In genomic region chr20:38809942-38810341, GRCh38 we compare ENCODE assay signal across 23 cellular contexts. TPM values are rescaled to one million over a fixed set of nuclear protein-coding genes. Genes with fewer than 3 reads are reported as not detected.
DNase-seq lines count a peak whose midpoint lies in the region; ATAC-seq and TF ChIP-seq lines count a peak whose summit lies in the region.
"Had no signal": no experiment of that assay in that cellular context is flagged by ENCODE, and none has a peak within 500 bp of the region (broad histone marks: within the 10 kb centered on the region; RNA-seq: fewer than 3 reads in every experiment).

No MANE protein-coding gene starts in this region.

- no peaks in the 10 kb centered on the region for H3K9me3 ChIP-seq in CD4-positive, alpha-beta T cell (ENCODE audit: control insufficient read depth, low read length)
- H3K9me3 ChIP-seq: breast epithelium, HAP-1, spleen, tibial artery had no signal

- TF ChIP-seq CTCF in CD4-positive, alpha-beta T cell (IDR thresholded peaks at IDR 0.05) = no peak
- no peak for TF ChIP-seq CTCF in dorsolateral prefrontal cortex (IDR thresholded peaks at IDR 0.05 in 54 of 56, conservative IDR thresholded peaks at IDR 0.05 in 2 of 56; ENCODE audit: low read depth in 1 of 56, partially characterized antibody in 56 of 56)

- H3K27me3 Mint-ChIP-seq in CD4-positive, alpha-beta T cell = no peaks in the 10 kb centered on the region

- intact Hi-C loops in CD4-positive, alpha-beta T cell (cut with DNase I, micrococcal nuclease) = loop anchor here in 1 of 2 experiments (5.0 kb wide), 2 partner anchors 62 to 152 kb away; partner anchors contain the start of gene DHX35
- intact Hi-C loops in dorsolateral prefrontal cortex (cut with DNase I) = no loop called here

- peak overlapping the region in 6 of 59 donors; percentile 4 to 96 (median 84) for H3K4me3 ChIP-seq in dorsolateral prefrontal cortex
- H3K4me3 ChIP-seq: breast epithelium, HAP-1, neural progenitor cell, tibial artery had no signal

- CTCF ChIA-PET in CD4-positive, alpha-beta T cell (lab: Charles Lee) = interaction anchor here (1.6 kb wide), 1 partner anchor 17 kb away, joined by 3 read pairs; no protein-coding TSS in a partner anchor

- DNase-seq in NCI-H2171 treated with DMSO at 0.1 percent for 48 hours (lab: John Stamatoyannopoulos, UW) = peak; percentile 68
- DNase-seq in NCI-H2171 (lab: John Stamatoyannopoulos, UW) = no peak
- DNase-seq in CD4-positive, alpha-beta T cell = no peak
- peak; percentile 38 for DNase-seq in NCI-H524 treated with DMSO at 0.1 percent for 48 hours (lab: John Stamatoyannopoulos, UW)
- no peak for DNase-seq in dorsolateral prefrontal cortex
- no peak for DNase-seq in superior temporal gyrus (ENCODE audit: extremely low spot score)
- no peak for DNase-seq in G401 (ENCODE audit: low spot score)
- DNase-seq in SK-N-DZ (ENCODE audit: low spot score) = no peak
- DNase-seq: DMS 273 treated with DMSO at 0.1 percent for 48 hours, foreskin melanocyte, GF-D8, mesenchymal stem cell, SHP77 treated with DMSO at 0.1 percent for 48 hours, spleen, tibial artery had no signal

- H3K36me3 Mint-ChIP-seq in CD4-positive, alpha-beta T cell (ENCODE audit: low read depth) = peaks cover 57% of the 10 kb centered on the region
- H3K36me3 Mint-ChIP-seq: neural progenitor cell had no signal

- ATAC-seq in CD4-positive, alpha-beta T cell (ENCODE audit: poor library complexity) = no peak
- ATAC-seq: HepG2 had no signal

- H3K9me3 Mint-ChIP-seq in CD4-positive, alpha-beta T cell = no peaks in the 10 kb centered on the region
- H3K9me3 Mint-ChIP-seq: T-helper 1 cell treated with Interleukin-12 subunit alpha and Interleukin-12 subunit beta and Interleukin-4 antibody, amounts not matched to agents 30 μg/mL and 1 μg/mL, for 36 hours had no signal

- H3K27ac Mint-ChIP-seq in CD4-positive, alpha-beta T cell = peak overlapping the region; percentile 93
- H3K27ac Mint-ChIP-seq: neural progenitor cell had no signal

- H3K4me3 Mint-ChIP-seq in CD4-positive, alpha-beta T cell = peak overlapping the region; percentile 89
- H3K4me3 Mint-ChIP-seq: neural progenitor cell had no signal

- no peaks in the 10 kb centered on the region for H3K27me3 ChIP-seq in CD4-positive, alpha-beta T cell (ENCODE audit: control insufficient read depth, insufficient read depth, low read length)
- H3K27me3 ChIP-seq in dorsolateral prefrontal cortex = peaks cover 0 to 9% (median 0%) of the 10 kb centered on the region in 45 donors

- in situ Hi-C loops in G401 (cut with HindIII; ENCODE audit: low sequenced_read_pairs) = no loop called here

- H3K4me1 Mint-ChIP-seq in CD4-positive, alpha-beta T cell (ENCODE audit: low read depth) = peaks cover 76% of the 10 kb centered on the region

- H3K27ac ChIP-seq in CD4-positive, alpha-beta T cell (ENCODE audit: low read depth, low read length) = no peak overlapping the region
- peak overlapping the region in 39 of 59 donors; percentile 3 to 98 (median 93) for H3K27ac ChIP-seq in dorsolateral prefrontal cortex
- H3K27ac ChIP-seq: 22Rv1, breast epithelium, epithelial cell of prostate, neural progenitor cell, tibial artery had no signal

- POLR2A ChIA-PET in CD4-positive, alpha-beta T cell (lab: Charles Lee) = no interaction called here

RNA-seq across cellular contexts. Expression of gene PPP1R16B, which starts 4.4 kb away (rescaled TPM):
- 10 to 100 TPM; 87.6 to 91.1 TPM for total RNA-seq in CD4-positive, alpha-beta T cell
- 100 to 1,000 TPM; 104 to 181 (median 137) TPM for total RNA-seq in dorsolateral prefrontal cortex
- total RNA-seq in G401 (2014; rRNA removed; shearing (Covaris generic)) = 0.06 TPM in 1 of 2 replicates, not detected in the other
- 3.1 and 3.8 TPM in 2 replicates for polyA plus RNA-seq in SK-N-DZ (2014; cell fraction: cytosol; rRNA removed)
- polyA plus RNA-seq in SK-N-DZ (2014; cell fraction: nucleus; rRNA removed) = 3.1 and 6.3 TPM in 2 replicates
- total RNA-seq: M059J had no signal

Comparison
In these comparisons a context has a peak if more than half of its experiments do, and no peak if none do; other contexts are left out.
1. DNase-seq: peak in NCI-H2171 treated with DMSO at 0.1 percent for 48 hours (single experiment) and NCI-H524 treated with DMSO at 0.1 percent for 48 hours (single experiment); none in NCI-H2171 (single experiment), CD4-positive, alpha-beta T cell (0 of 10), dorsolateral prefrontal cortex (0 of 10), superior temporal gyrus (single experiment), G401 (single experiment) and SK-N-DZ (single experiment).
2. RNA of gene PPP1R16B, which starts 4.4 kb away (total RNA-seq): 104 to 181 TPM in dorsolateral prefrontal cortex and 87.6 to 91.1 TPM in CD4-positive, alpha-beta T cell; 0.06 TPM in G401; every median in the first group is over 10 times any median in the second.